In genomic region chr2:132740081-132740480, GRCh38 we compare ENCODE assay signal across 10 cellular contexts.
"Had no signal": no experiment of that assay in that cellular context is flagged by ENCODE, and none has a peak within 500 bp of the region (broad histone marks: within the 10 kb centered on the region; RNA-seq: fewer than 3 reads in every experiment).

No MANE protein-coding gene starts in this region.

- H3K9ac ChIP-seq: GM23248 had no signal

- H3K4me3 Mint-ChIP-seq: HFFc6 had no signal

- FAIRE-seq: HepG2, K562 had no signal

- H3K36me3 ChIP-seq: HAP-1 had no signal

- H3K4me3 ChIP-seq: GM23248, HAP-1, K562 had no signal

- H3K9me3 ChIP-seq: HAP-1 had no signal

- H3K27ac Mint-ChIP-seq: HFFc6 had no signal

- DNase-seq: GM23248, GOT3, H7, HFFc6, KG1 had no signal

- H3K9me3 Mint-ChIP-seq: HFFc6 had no signal

- H3K27ac ChIP-seq: GM23248, HL-60 had no signal

- ATAC-seq: HCT116, HepG2, K562 had no signal

- H2AFZ ChIP-seq: GM23248 had no signal

- H3K4me1 ChIP-seq: HAP-1 had no signal
